In genomic region chr6:26329763-26330511, GRCh38 we compare ENCODE assay signal across 8 cellular contexts. TPM values are rescaled to one million over a fixed set of nuclear protein-coding genes. Genes with fewer than 3 reads are reported as not detected.
A peak's percentile ranks its signal among the peaks of the same experiment; 100 is the strongest.
DNase-seq lines count a peak whose midpoint lies in the region; ATAC-seq and TF ChIP-seq lines count a peak whose summit lies in the region.

No MANE protein-coding gene starts in this region.

- peak overlapping the region; percentile 89 for H3K4me3 Mint-ChIP-seq in activated naive CD8-positive, alpha-beta T cell

- H3K27me3 Mint-ChIP-seq in activated naive CD8-positive, alpha-beta T cell, result peaks cover 2% of the 10 kb centered on the region

- peak overlapping the region; percentile 96 for H3K27ac Mint-ChIP-seq in activated naive CD8-positive, alpha-beta T cell

- H3K27ac ChIP-seq in SJCRH30 (no peak overlapping the region), liver (ENCODE audit: low read depth in 1 of 2, low read length in 2 of 2) (no peak overlapping the region), gastroesophageal sphincter (no peak overlapping the region)

- TF ChIP-seq CTCF in liver (IDR thresholded peaks at IDR 0.05; ENCODE audit: low read depth, low read length, missing input control) (no peak), gastroesophageal sphincter (IDR thresholded peaks at IDR 0.05) (no peak)

- no peaks in the 10 kb centered on the region for H3K27me3 ChIP-seq in SJCRH30
- H3K27me3 ChIP-seq in liver (ENCODE audit: control insufficient read depth in 4 of 4, insufficient read depth in 4 of 4, low read length in 3 of 4), result peaks cover 2 to 43% (median 14%) of the 10 kb centered on the region in 4 donors
- H3K27me3 ChIP-seq in gastroesophageal sphincter, result peaks cover 93% of the 10 kb centered on the region

- TF ChIP-seq EP300 in Ishikawa (IDR thresholded peaks at IDR 0.05; ENCODE audit: borderline replicate concordance) (peak; percentile 28; the same call in 1 of the 2 replicates), gastroesophageal sphincter (IDR thresholded peaks at IDR 0.05) (no peak)

- peaks cover 50% of the 10 kb centered on the region for H3K4me1 Mint-ChIP-seq in activated naive CD8-positive, alpha-beta T cell (ENCODE audit: low read depth)

- no peaks in the 10 kb centered on the region for H3K36me3 Mint-ChIP-seq in activated naive CD8-positive, alpha-beta T cell

- no peaks in the 10 kb centered on the region for H3K9me3 Mint-ChIP-seq in activated naive CD8-positive, alpha-beta T cell (ENCODE audit: low read depth)

- no peak overlapping the region for H3K9ac ChIP-seq in liver (ENCODE audit: low read depth in 1 of 2, low read length in 2 of 2)

- 23% methylated on average over 16 of the region's 16 CpGs for WGBS in liver
- WGBS in gastroesophageal sphincter (ENCODE audit: low coverage in 1 of 2), 2 donors, result 23 to 30% methylated on average over 16 of the region's 16 CpGs

- H3K4me3 ChIP-seq in SJCRH30 (peak overlapping the region; percentile 45), liver (ENCODE audit: low read depth in 1 of 3, low read length in 3 of 3) (no peak overlapping the region), gastroesophageal sphincter (no peak overlapping the region)

- ATAC-seq in HG02642 (IDR thresholded peaks at IDR 0.05; ENCODE audit: poor library complexity, unreplicated experiment) (no peak), gastroesophageal sphincter (no peak), GM18873 (IDR thresholded peaks at IDR 0.05; ENCODE audit: low FRiP score, unreplicated experiment) (no peak)

- no peak for TF ChIP-seq POLR2A in gastroesophageal sphincter (IDR thresholded peaks at IDR 0.05)

- H3K9me3 ChIP-seq in SJCRH30 (replicated peaks) (no peaks in the 10 kb centered on the region), liver (ENCODE audit: control insufficient read depth in 4 of 4, low read length in 3 of 4) (no peaks in the 10 kb centered on the region), gastroesophageal sphincter (no peaks in the 10 kb centered on the region)

- TF ChIP-seq RAD21 in Ishikawa (IDR thresholded peaks at IDR 0.05; ENCODE audit: low read depth) (no peak), liver (IDR thresholded peaks at IDR 0.05) (no peak)

- DNase-seq in COR-L47 (lab: John Stamatoyannopoulos, UW), result peak; percentile 34
- DNase-seq in SJCRH30, result peak; percentile 25 to 52

- H3K4me1 ChIP-seq in SJCRH30 (no peaks in the 10 kb centered on the region), liver (ENCODE audit: control insufficient read depth in 4 of 4, insufficient read depth in 4 of 4, low read length in 3 of 4) (peaks cover 0 to 4% (median 0%) of the 10 kb centered on the region in 4 donors), gastroesophageal sphincter (no peaks in the 10 kb centered on the region)

- H3K36me3 ChIP-seq in SJCRH30, result no peaks in the 10 kb centered on the region
- no peaks in the 10 kb centered on the region for H3K36me3 ChIP-seq in liver (ENCODE audit: control insufficient read depth in 4 of 4, insufficient read depth in 3 of 4, low read depth in 1 of 4, low read length in 3 of 4)
- no peaks in the 10 kb centered on the region for H3K36me3 ChIP-seq in gastroesophageal sphincter

TF ChIP-seq in Ishikawa, 13 proteins besides CTCF, POLR2A, EP300 and RAD21:
- TF ChIP-seq NFIC (IDR thresholded peaks at IDR 0.05) (peak; percentile 48), CEBPB (IDR thresholded peaks at IDR 0.05) (peak; percentile 21; the same call in 1 of the 2 replicates), YY1 (IDR thresholded peaks at IDR 0.05; ENCODE audit: low read depth) (0 out of 2 replicates have a peak, but pooled peaks have one; percentile 12), TEAD4 (IDR thresholded peaks at IDR 0.05) (peak; percentile 91), REST (IDR thresholded peaks at IDR 0.05; ENCODE audit: low read depth) (no peak), MAX (IDR thresholded peaks at IDR 0.05) (0 out of 2 replicates have a peak, but pooled peaks have one; percentile 19)

TF ChIP-seq in liver, 16 proteins besides CTCF, POLR2A, EP300 and RAD21:
- TF ChIP-seq FOXA1 (IDR thresholded peaks at IDR 0.05) (no peak), RXRA (IDR thresholded peaks at IDR 0.05) (no peak), TAF1 (conservative IDR thresholded peaks at IDR 0.05) (no peak), FOXA2 (IDR thresholded peaks at IDR 0.05) (no peak), ATF3 (IDR thresholded peaks at IDR 0.05) (peak; percentile 93)

RNA-seq across cellular contexts. Expression of gene BTN3A2, which starts 35.1 kb away (rescaled TPM):
- total RNA-seq in SJCRH30 (2014; rRNA removed; shearing (Covaris generic)), result 0.77 and 0.79 TPM in 2 replicates
- total RNA-seq in liver (10 to 100 TPM in 1 of 2 donors, 1 to 10 TPM in 1; 7.4 to 13.7 TPM), gastroesophageal sphincter (10 to 100 TPM in 2 of 4 donors, 1 to 10 TPM in 2; 6.7 to 13.9 (median 10.2) TPM)
- polyA plus RNA-seq in liver, result 1 to 10 TPM; 6.2 to 8.5 TPM

RNA-seq across cellular contexts. Expression of gene BTN2A2, which starts 53.0 kb away (rescaled TPM):
- total RNA-seq in SJCRH30 (2014; rRNA removed; shearing (Covaris generic)), result 8.5 and 11.4 TPM in 2 replicates
- total RNA-seq in liver, result 1 to 10 TPM; 1.2 to 3.2 TPM
- 1 to 10 TPM; 1.7 to 2.4 TPM for polyA plus RNA-seq in liver
- total RNA-seq in gastroesophageal sphincter, result 10 to 100 TPM in 1 of 4 donors, 1 to 10 TPM in 3; 6.3 to 16.3 (median 7.1) TPM
